ENCODE assay signal across 1 cellular context in genomic region chr4:25919676-25920075, GRCh38.
TF ChIP-seq lines count a peak whose summit lies in the region.

No MANE protein-coding gene starts in this region.

TF ChIP-seq in GM23338, 12 proteins besides CTCF, POLR2A, EP300 and RAD21 (continued from another document):
- TF ChIP-seq, protein P1, sequence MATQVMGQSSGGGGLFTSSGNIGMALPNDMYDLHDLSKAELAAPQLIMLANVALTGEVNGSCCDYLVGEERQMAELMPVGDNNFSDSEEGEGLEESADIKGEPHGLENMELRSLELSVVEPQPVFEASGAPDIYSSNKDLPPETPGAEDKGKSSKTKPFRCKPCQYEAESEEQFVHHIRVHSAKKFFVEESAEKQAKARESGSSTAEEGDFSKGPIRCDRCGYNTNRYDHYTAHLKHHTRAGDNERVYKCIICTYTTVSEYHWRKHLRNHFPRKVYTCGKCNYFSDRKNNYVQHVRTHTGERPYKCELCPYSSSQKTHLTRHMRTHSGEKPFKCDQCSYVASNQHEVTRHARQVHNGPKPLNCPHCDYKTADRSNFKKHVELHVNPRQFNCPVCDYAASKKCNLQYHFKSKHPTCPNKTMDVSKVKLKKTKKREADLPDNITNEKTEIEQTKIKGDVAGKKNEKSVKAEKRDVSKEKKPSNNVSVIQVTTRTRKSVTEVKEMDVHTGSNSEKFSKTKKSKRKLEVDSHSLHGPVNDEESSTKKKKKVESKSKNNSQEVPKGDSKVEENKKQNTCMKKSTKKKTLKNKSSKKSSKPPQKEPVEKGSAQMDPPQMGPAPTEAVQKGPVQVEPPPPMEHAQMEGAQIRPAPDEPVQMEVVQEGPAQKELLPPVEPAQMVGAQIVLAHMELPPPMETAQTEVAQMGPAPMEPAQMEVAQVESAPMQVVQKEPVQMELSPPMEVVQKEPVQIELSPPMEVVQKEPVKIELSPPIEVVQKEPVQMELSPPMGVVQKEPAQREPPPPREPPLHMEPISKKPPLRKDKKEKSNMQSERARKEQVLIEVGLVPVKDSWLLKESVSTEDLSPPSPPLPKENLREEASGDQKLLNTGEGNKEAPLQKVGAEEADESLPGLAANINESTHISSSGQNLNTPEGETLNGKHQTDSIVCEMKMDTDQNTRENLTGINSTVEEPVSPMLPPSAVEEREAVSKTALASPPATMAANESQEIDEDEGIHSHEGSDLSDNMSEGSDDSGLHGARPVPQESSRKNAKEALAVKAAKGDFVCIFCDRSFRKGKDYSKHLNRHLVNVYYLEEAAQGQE (IDR thresholded peaks at IDR 0.05; ENCODE audit: unreplicated experiment): no peak
- TF ChIP-seq POLR2AphosphoS5 (IDR thresholded peaks at IDR 0.05; ENCODE audit: low read depth) (no peak), CREB1 (CRISPR knock-in tag; IDR thresholded peaks at IDR 0.05; ENCODE audit: low read depth) (no peak), EZH2 (IDR thresholded peaks at IDR 0.05; ENCODE audit: low read depth, unreplicated experiment) (no peak)
- TF ChIP-seq, protein P2, sequence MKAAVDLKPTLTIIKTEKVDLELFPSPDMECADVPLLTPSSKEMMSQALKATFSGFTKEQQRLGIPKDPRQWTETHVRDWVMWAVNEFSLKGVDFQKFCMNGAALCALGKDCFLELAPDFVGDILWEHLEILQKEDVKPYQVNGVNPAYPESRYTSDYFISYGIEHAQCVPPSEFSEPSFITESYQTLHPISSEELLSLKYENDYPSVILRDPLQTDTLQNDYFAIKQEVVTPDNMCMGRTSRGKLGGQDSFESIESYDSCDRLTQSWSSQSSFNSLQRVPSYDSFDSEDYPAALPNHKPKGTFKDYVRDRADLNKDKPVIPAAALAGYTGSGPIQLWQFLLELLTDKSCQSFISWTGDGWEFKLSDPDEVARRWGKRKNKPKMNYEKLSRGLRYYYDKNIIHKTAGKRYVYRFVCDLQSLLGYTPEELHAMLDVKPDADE (IDR thresholded peaks at IDR 0.05): no peak
TF ChIP-seq in GM23338: peak in this region for 0.
